22 cellular contexts compared by ENCODE assay signal in the genomic region with DNA sequence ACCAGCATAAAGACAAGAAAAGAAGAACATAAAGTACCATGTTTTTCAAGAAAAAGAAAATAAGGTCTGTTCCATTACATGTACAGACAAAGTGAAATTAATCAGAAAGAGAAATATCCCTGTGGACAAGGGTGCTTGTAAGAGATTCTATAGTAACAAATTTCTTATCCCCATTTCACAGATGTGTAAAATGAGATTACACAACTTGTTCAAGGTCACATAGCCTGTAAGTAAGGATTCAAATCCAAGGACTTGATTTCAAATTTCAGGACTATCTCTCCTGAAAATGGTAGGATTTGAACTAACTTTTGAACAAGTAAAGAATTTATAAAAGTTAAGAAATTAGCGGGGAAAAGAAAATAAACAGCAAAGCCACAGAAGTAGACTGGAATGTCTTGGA.
DNase-seq lines count a peak whose midpoint lies in the region; ATAC-seq, FAIRE-seq and TF ChIP-seq lines count a peak whose summit lies in the region.
"Had no signal": no experiment of that assay in that cellular context is flagged by ENCODE, and none has a peak within 500 bp of the region (broad histone marks: within the 10 kb centered on the region; RNA-seq: fewer than 3 reads in every experiment).

No MANE protein-coding gene starts in this region.

- no peaks in the 10 kb centered on the region for H3K79me2 ChIP-seq in HepG2 (ENCODE audit: insufficient read depth, low read length)
- H3K79me2 ChIP-seq in Karpas-422 (ENCODE audit: low read length) = no peaks in the 10 kb centered on the region
- H3K79me2 ChIP-seq in K562 (ENCODE audit: control insufficient read depth, insufficient read depth, low read length) = no peaks in the 10 kb centered on the region

- H4K20me1 ChIP-seq in HepG2 (ENCODE audit: insufficient read depth, low read length) = no peaks in the 10 kb centered on the region
- H4K20me1 ChIP-seq in Karpas-422 (ENCODE audit: insufficient read depth, low read depth, low read length) = no peaks in the 10 kb centered on the region
- no peaks in the 10 kb centered on the region for H4K20me1 ChIP-seq in K562 (replicated peaks; ENCODE audit: control insufficient read depth, insufficient read depth, low read length)
- H4K20me1 ChIP-seq: BLaER1 had no signal

- in situ Hi-C loops in HepG2 (cut with HindIII; ENCODE audit: extremely low pct_ligation_motif_present, low pct_unique_long_range_greater_than_20kb) = no loop called here
- in situ Hi-C loops in K562 (cut with MboI) = no loop called here

- no peak overlapping the region for H3K9ac ChIP-seq in HepG2 (ENCODE audit: insufficient read depth, low read depth, low read length)
- H3K9ac ChIP-seq in Karpas-422 (ENCODE audit: low read length) = no peak overlapping the region
- no peak overlapping the region for H3K9ac ChIP-seq in K562 (ENCODE audit: insufficient read depth in 1 of 2, low read depth in 2 of 2, low read length in 2 of 2)
- H3K9ac ChIP-seq: BLaER1, GM23248 had no signal

- no peaks in the 10 kb centered on the region for H3K9me1 ChIP-seq in K562 (ENCODE audit: control insufficient read depth, insufficient read depth, low read length)

- no TSS peak for BruUV-seq in HepG2 (replicated peaks; lab: Mats Ljungman, UMichigan)
- BruUV-seq in K562 (replicated peaks; lab: Mats Ljungman, UMichigan) = no TSS peak

- no peak overlapping the region for H3K4me2 ChIP-seq in HepG2 (ENCODE audit: low read depth, low read length)
- no peak overlapping the region for H3K4me2 ChIP-seq in Karpas-422 (ENCODE audit: low read depth, low read length, poor library complexity, severe bottlenecking)
- no peak overlapping the region for H3K4me2 ChIP-seq in K562 (ENCODE audit: insufficient read depth, low read length)
- H3K4me2 ChIP-seq: BLaER1 had no signal

- H3K36me3 ChIP-seq in HepG2 (replicated peaks in 1 of 2; ENCODE audit: control insufficient read depth in 1 of 2, insufficient read depth in 2 of 2, low read length in 2 of 2) = no peaks in the 10 kb centered on the region
- H3K36me3 ChIP-seq in right lobe of liver = no peaks in the 10 kb centered on the region
- H3K36me3 ChIP-seq in Karpas-422 (ENCODE audit: insufficient read depth, low read length) = no peaks in the 10 kb centered on the region
- H3K36me3 ChIP-seq in K562 (ENCODE audit: control insufficient read depth, insufficient read depth, low read length) = no peaks in the 10 kb centered on the region
- H3K36me3 ChIP-seq in prostate gland = no peaks in the 10 kb centered on the region
- H3K36me3 ChIP-seq: BLaER1 had no signal

- H3K4me1 ChIP-seq in HepG2 (ENCODE audit: insufficient read depth, low read length) (0 out of 2 replicates have a peak, but pooled peaks cover 8% of the 10 kb centered on the region), right lobe of liver (no peaks in the 10 kb centered on the region), Karpas-422 (ENCODE audit: low read length) (peaks cover 15% of the 10 kb centered on the region), K562 (replicated peaks in 1 of 2; ENCODE audit: control insufficient read depth in 2 of 2, insufficient read depth in 2 of 2, low read length in 2 of 2) (peaks cover 0 to 10% of the 10 kb centered on the region in 2 experiments; a peak in 2 of 5 replicates), prostate gland (replicated peaks) (no peaks in the 10 kb centered on the region)

- intact Hi-C loops in HepG2 (cut with micrococcal nuclease; ENCODE audit: unreplicated experiment) = no loop called here
- intact Hi-C loops in right lobe of liver (cut with DNase I) = no loop called here
- intact Hi-C loops in K562 (cut with micrococcal nuclease) = loop anchor here (5.0 to 10.0 kb wide), 3 partner anchors 78 to 253 kb away; no protein-coding TSS in a partner anchor
- intact Hi-C loops in prostate gland (cut with DNase I) = no loop called here

- H2AFZ ChIP-seq in HepG2 (ENCODE audit: low read length) (no peak overlapping the region), Karpas-422 (ENCODE audit: low read length) (0 out of 2 replicates have a peak overlapping the region, but pooled peaks have one; percentile 59), K562 (ENCODE audit: low read depth, low read length) (no peak overlapping the region)
- H2AFZ ChIP-seq: GM23248 had no signal

- H3K9me2 ChIP-seq in Karpas-422 (replicated peaks; ENCODE audit: insufficient read depth, low read length) = no peaks in the 10 kb centered on the region

- H3K27ac ChIP-seq in HepG2 (ENCODE audit: extremely low read length, insufficient read depth, low read length) (no peak overlapping the region), right lobe of liver (no peak overlapping the region), Karpas-422 (ENCODE audit: low read length) (no peak overlapping the region), K562 (ENCODE audit: extremely low read depth, low read depth, low read length) (no peak overlapping the region), prostate gland (no peak overlapping the region)
- H3K27ac ChIP-seq: 22Rv1, BLaER1, GM23248, HL-60 had no signal

- TF ChIP-seq CTCF in HepG2 (CRISPR knock-in tag; IDR thresholded peaks at IDR 0.05) (no peak), right lobe of liver (IDR thresholded peaks at IDR 0.05) (no peak), K562 (IDR thresholded peaks at IDR 0.05 in 2 of 3, conservative IDR thresholded peaks at IDR 0.05 in 1 of 3; ENCODE audit: insufficient read depth in 2 of 3, low read depth in 1 of 3, low read length in 3 of 3) (no peak), GM20000 (IDR thresholded peaks at IDR 0.05; ENCODE audit: extremely low read depth, missing control alignments) (no peak), prostate gland (IDR thresholded peaks at IDR 0.05) (no peak)

- TF ChIP-seq POLR2A in HepG2 (IDR thresholded peaks at IDR 0.05; ENCODE audit: insufficient read depth in 1 of 2, low read depth in 2 of 2, low read length in 2 of 2) = no peak
- TF ChIP-seq POLR2A in right lobe of liver (IDR thresholded peaks at IDR 0.05) = no peak
- TF ChIP-seq POLR2A in K562 (conservative IDR thresholded peaks at IDR 0.05) = no peak
- TF ChIP-seq POLR2A in prostate gland (IDR thresholded peaks at IDR 0.05) = no peak

- no peaks in the 10 kb centered on the region for H3K27me3 ChIP-seq in HepG2 (ENCODE audit: control insufficient read depth in 1 of 2, insufficient read depth in 2 of 2, low read length in 2 of 2)
- H3K27me3 ChIP-seq in right lobe of liver = no peaks in the 10 kb centered on the region
- no peaks in the 10 kb centered on the region for H3K27me3 ChIP-seq in Karpas-422 (ENCODE audit: low read length)
- no peaks in the 10 kb centered on the region for H3K27me3 ChIP-seq in K562 (ENCODE audit: control insufficient read depth in 2 of 2, insufficient read depth in 2 of 2, low read length in 2 of 2)
- no peaks in the 10 kb centered on the region for H3K27me3 ChIP-seq in prostate gland (replicated peaks; ENCODE audit: insufficient read depth)
- H3K27me3 ChIP-seq: BLaER1 had no signal

- no peaks in the 10 kb centered on the region for H3K9me3 ChIP-seq in HepG2 (ENCODE audit: low read length)
- no peaks in the 10 kb centered on the region for H3K9me3 ChIP-seq in right lobe of liver
- no peaks in the 10 kb centered on the region for H3K9me3 ChIP-seq in Karpas-422 (ENCODE audit: low read length)
- no peaks in the 10 kb centered on the region for H3K9me3 ChIP-seq in K562 (replicated peaks; ENCODE audit: control insufficient read depth, insufficient read depth, low read depth, low read length)
- no peaks in the 10 kb centered on the region for H3K9me3 ChIP-seq in prostate gland
- H3K9me3 ChIP-seq: BLaER1 had no signal

- WGBS in HepG2 (ENCODE audit: low lambda C conversion rate) = 6% methylated on average over 1 of the region's 1 CpG
- 94% methylated on average over 1 of the region's 1 CpG for WGBS in right lobe of liver (ENCODE audit: insufficient coverage, low coverage, low lambda C conversion rate, missing lambda C conversion rate)
- 90% methylated on average over 1 of the region's 1 CpG for WGBS in K562 (ENCODE audit: insufficient coverage, low coverage, missing lambda C conversion rate)
- WGBS in prostate gland = 92% methylated on average over 1 of the region's 1 CpG

- no peak for TF ChIP-seq RAD21 in HepG2 (CRISPR knock-in tag; IDR thresholded peaks at IDR 0.05)
- TF ChIP-seq RAD21 in K562 (CRISPR knock-in tag; conservative IDR thresholded peaks at IDR 0.05 in 1 of 2, IDR thresholded peaks at IDR 0.05 in 1 of 2) = no peak

- POLR2A ChIA-PET in HepG2 (lab: Yijun Ruan, JAX) (no interaction called here), K562 (lab: Yijun Ruan, JAX) (no interaction called here)

- H3K4me3 ChIP-seq in HepG2 (replicated peaks in 1 of 3; ENCODE audit: insufficient read depth in 1 of 3, low read depth in 2 of 3, low read length in 3 of 3) (no peak overlapping the region), right lobe of liver (no peak overlapping the region), Karpas-422 (ENCODE audit: low read length) (no peak overlapping the region), K562 (no peak overlapping the region), prostate gland (no peak overlapping the region)
- H3K4me3 ChIP-seq: BLaER1, GM23248 had no signal

- TF ChIP-seq EP300 in HepG2 (IDR thresholded peaks at IDR 0.05; ENCODE audit: low read depth in 2 of 2, low read length in 2 of 2) (no peak), HepG2 (CRISPR knock-in tag; IDR thresholded peaks at IDR 0.05; ENCODE audit: borderline replicate concordance) (no peak), K562 (IDR thresholded peaks at IDR 0.05; ENCODE audit: low read length) (no peak)

- CTCF ChIA-PET in HepG2 (lab: Yijun Ruan, JAX; ENCODE audit: low intra/inter-chr PET ratio, low total read pairs) = no interaction called here
- CTCF ChIA-PET in K562 (lab: Yijun Ruan, JAX; ENCODE audit: low intra/inter-chr PET ratio) = no interaction called here

- FAIRE-seq in HepG2 (lab: Jason Lieb, UNC) = no peak
- no peak for FAIRE-seq in K562 (lab: Jason Lieb, UNC)
- FAIRE-seq: G401.6, GM12891, H54 had no signal

- ATAC-seq in HepG2 (no peak), right lobe of liver (no peak), K562 (no peak), GM18909 (IDR thresholded peaks at IDR 0.05; ENCODE audit: poor library complexity, unreplicated experiment) (no peak)
- ATAC-seq: CD8-positive, alpha-beta T cell had no signal

- DNase-seq in HepG2 (ENCODE audit: low spot score) (no peak), right lobe of liver (no peak), Karpas-422 (no peak), K562 (ENCODE audit: extremely low read depth in 1 of 4, low spot score in 3 of 4) (no peak), GM20000 (ENCODE audit: low spot score) (no peak), prostate gland (ENCODE audit: low spot score) (no peak)
- no peak for DNase-seq in effector CD4-positive, alpha-beta T cell
- DNase-seq: Calu3; CD8-positive, alpha-beta T cell; DMS 273 treated with DMSO at 0.1 percent for 48 hours; DMS53; DND-41; GM23248; HCEC 1CT; KG1 had no signal

TF ChIP-seq in HepG2, 621 proteins besides CTCF, POLR2A, EP300 and RAD21 (continues in another document):
- TF ChIP-seq RXRB (CRISPR knock-in tag; IDR thresholded peaks at IDR 0.05; ENCODE audit: borderline replicate concordance) (no peak), ZNF550 (CRISPR knock-in tag; IDR thresholded peaks at IDR 0.05; ENCODE audit: borderline replicate concordance) (no peak), ZNF629 (CRISPR knock-in tag; conservative IDR thresholded peaks at IDR 0.05) (peak; percentile 56)

TF ChIP-seq in K562, 482 proteins besides CTCF, POLR2A, EP300 and RAD21 (continues in another document):
- TF ChIP-seq MIER1 (IDR thresholded peaks at IDR 0.05; ENCODE audit: low read depth) (no peak), PRMT5 (CRISPR knock-in tag; IDR thresholded peaks at IDR 0.05) (no peak), MEIS2 (IDR thresholded peaks at IDR 0.05; ENCODE audit: partially characterized antibody) (no peak)

Comparison
In these comparisons a context has a peak if more than half of its experiments do, and no peak if none do; other contexts are left out.
1. Of the 241 proteins assayed by ChIP-seq in both HepG2 and K562: peak only in HepG2: none; only in K562: ESRRA and KDM1A; in both: none; in neither: 239.